Comparison of ENCODE assay signal across 23 cellular contexts in the genomic region with DNA sequence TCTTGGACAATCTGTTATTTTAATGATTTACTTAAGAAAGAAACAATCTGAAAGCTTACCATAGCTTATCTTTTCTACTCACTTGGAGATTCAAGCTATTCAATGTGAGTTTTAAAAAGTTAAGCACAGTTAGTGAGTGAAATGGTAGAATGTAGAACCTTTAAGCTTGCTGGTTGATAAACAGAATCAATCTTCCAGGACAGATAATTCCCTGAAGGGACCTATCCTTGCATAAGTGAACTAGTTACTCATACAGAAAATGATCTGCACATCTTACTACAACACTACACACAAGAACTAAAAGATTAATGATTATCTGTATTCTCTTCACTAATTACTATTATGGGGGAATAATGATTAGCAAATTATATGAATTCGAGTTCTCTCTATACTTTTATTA.
"Had no signal": no experiment of that assay in that cellular context is flagged by ENCODE, and none has a peak within 500 bp of the region (broad histone marks: within the 10 kb centered on the region; RNA-seq: fewer than 3 reads in every experiment).

No MANE protein-coding gene starts in this region.

- H3K9me3 ChIP-seq: prostate gland, right lobe of liver, stomach had no signal

- H2AFZ ChIP-seq: hepatocyte, parathyroid adenoma had no signal

- H3K27me3 ChIP-seq: hepatocyte, right lobe of liver, stomach had no signal

- ATAC-seq: left cardiac atrium; left ventricle myocardium superior; naive thymus-derived CD4-positive, alpha-beta T cell; right lobe of liver had no signal

- H3K4me1 ChIP-seq: parathyroid adenoma, prostate gland, stomach had no signal

- H3K4me1 Mint-ChIP-seq: endodermal cell, nephron progenitor cell had no signal

- H3K4me3 ChIP-seq: coronary artery, hepatocyte, lung, prostate gland, right lobe of liver, skin epidermis, stomach had no signal

- H3K4me3 Mint-ChIP-seq: endodermal cell; naive thymus-derived CD4-positive, alpha-beta T cell; nephron progenitor cell had no signal

- DNase-seq: effector CD4-positive, alpha-beta T cell; endodermal cell; erythroblast; foreskin melanocyte; head of caudate nucleus; kidney; left cardiac atrium; left ventricle myocardium superior; mesendoderm; naive thymus-derived CD4-positive, alpha-beta T cell; nephron progenitor cell; retina; right lobe of liver; stimulated activated CD4-positive, alpha-beta T cell treated with anti-CD3 and anti-CD28 coated beads, Interleukin-2, amount 100 ng/mL, for 24 hours; stimulated activated naive CD4-positive, alpha-beta T cell; stomach; trophoblast cell had no signal

- H3K4me2 ChIP-seq: hepatocyte had no signal

- H3K9me3 Mint-ChIP-seq: endodermal cell, nephron progenitor cell had no signal

- H3K27ac Mint-ChIP-seq: endodermal cell; naive thymus-derived CD4-positive, alpha-beta T cell; nephron progenitor cell had no signal

- H3K79me2 ChIP-seq: hepatocyte, parathyroid adenoma had no signal

- H3K27ac ChIP-seq: coronary artery, hepatocyte, parathyroid adenoma, prostate gland, right lobe of liver, skin epidermis, stomach had no signal

- H3K36me3 ChIP-seq: prostate gland, right lobe of liver, stomach had no signal

- H3K9ac ChIP-seq: parathyroid adenoma had no signal
